In genomic region chr19:41204338-41204737, GRCh38 we compare ENCODE assay signal across 1 cellular context.
TF ChIP-seq lines count a peak whose summit lies in the region.

No MANE protein-coding gene starts in this region.

TF ChIP-seq in HepG2, 621 proteins besides CTCF, POLR2A, EP300 and RAD21 (continues in another document):
- 0 out of 2 replicates have a peak, but pooled peaks have one; percentile 20 for TF ChIP-seq ZNF770 (CRISPR knock-in tag; IDR thresholded peaks at IDR 0.05)
- TF ChIP-seq TARDBP (CRISPR knock-in tag; IDR thresholded peaks at IDR 0.05): 0 out of 2 replicates have a peak, but pooled peaks have one; percentile 21
- TF ChIP-seq ZNF34 (CRISPR knock-in tag; IDR thresholded peaks at IDR 0.05; ENCODE audit: borderline replicate concordance): 0 out of 2 replicates have a peak, but pooled peaks have one; percentile 52
- peak; percentile 48 for TF ChIP-seq FOSL2 (CRISPR knock-in tag; IDR thresholded peaks at IDR 0.05)
- TF ChIP-seq KDM3A (CRISPR knock-in tag; IDR thresholded peaks at IDR 0.05; ENCODE audit: low read depth): 0 out of 2 replicates have a peak, but pooled peaks have one; percentile 29
- 0 out of 2 replicates have a peak, but pooled peaks have one; percentile 18 for TF ChIP-seq ZFX (CRISPR knock-in tag; IDR thresholded peaks at IDR 0.05; ENCODE audit: low read depth)
- peak; percentile 24; the same call in 1 of the 2 replicates for TF ChIP-seq ARID4A (CRISPR knock-in tag; IDR thresholded peaks at IDR 0.05; ENCODE audit: borderline replicate concordance)
- TF ChIP-seq THAP11 (CRISPR knock-in tag; IDR thresholded peaks at IDR 0.05): peak; percentile 47
- TF ChIP-seq PAXIP1 (CRISPR knock-in tag; conservative IDR thresholded peaks at IDR 0.05): 0 out of 2 replicates have a peak, but pooled peaks have one; percentile 23
- TF ChIP-seq HOXA3 (CRISPR knock-in tag; IDR thresholded peaks at IDR 0.05): peak; percentile 27; the same call in 1 of the 2 replicates
- TF ChIP-seq, protein P1, sequence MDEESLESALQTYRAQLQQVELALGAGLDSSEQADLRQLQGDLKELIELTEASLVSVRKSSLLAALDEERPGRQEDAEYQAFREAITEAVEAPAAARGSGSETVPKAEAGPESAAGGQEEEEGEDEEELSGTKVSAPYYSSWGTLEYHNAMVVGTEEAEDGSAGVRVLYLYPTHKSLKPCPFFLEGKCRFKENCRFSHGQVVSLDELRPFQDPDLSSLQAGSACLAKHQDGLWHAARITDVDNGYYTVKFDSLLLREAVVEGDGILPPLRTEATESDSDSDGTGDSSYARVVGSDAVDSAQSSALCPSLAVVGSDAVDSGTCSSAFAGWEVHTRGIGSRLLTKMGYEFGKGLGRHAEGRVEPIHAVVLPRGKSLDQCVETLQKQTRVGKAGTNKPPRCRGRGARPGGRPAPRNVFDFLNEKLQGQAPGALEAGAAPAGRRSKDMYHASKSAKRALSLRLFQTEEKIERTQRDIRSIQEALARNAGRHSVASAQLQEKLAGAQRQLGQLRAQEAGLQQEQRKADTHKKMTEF (CRISPR knock-in tag; IDR thresholded peaks at IDR 0.05): 0 out of 2 replicates have a peak, but pooled peaks have one; percentile 22
- TF ChIP-seq, protein P2, sequence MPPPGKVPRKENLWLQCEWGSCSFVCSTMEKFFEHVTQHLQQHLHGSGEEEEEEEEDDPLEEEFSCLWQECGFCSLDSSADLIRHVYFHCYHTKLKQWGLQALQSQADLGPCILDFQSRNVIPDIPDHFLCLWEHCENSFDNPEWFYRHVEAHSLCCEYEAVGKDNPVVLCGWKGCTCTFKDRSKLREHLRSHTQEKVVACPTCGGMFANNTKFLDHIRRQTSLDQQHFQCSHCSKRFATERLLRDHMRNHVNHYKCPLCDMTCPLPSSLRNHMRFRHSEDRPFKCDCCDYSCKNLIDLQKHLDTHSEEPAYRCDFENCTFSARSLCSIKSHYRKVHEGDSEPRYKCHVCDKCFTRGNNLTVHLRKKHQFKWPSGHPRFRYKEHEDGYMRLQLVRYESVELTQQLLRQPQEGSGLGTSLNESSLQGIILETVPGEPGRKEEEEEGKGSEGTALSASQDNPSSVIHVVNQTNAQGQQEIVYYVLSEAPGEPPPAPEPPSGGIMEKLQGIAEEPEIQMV (CRISPR knock-in tag; IDR thresholded peaks at IDR 0.05; ENCODE audit: low read depth): 0 out of 2 replicates have a peak, but pooled peaks have one; percentile 58
- peak; percentile 90 for TF ChIP-seq STAG1 (CRISPR knock-in tag; IDR thresholded peaks at IDR 0.05)
- TF ChIP-seq ZNF574 (CRISPR knock-in tag; IDR thresholded peaks at IDR 0.05): peak; percentile 43; the same call in 1 of the 2 replicates
- TF ChIP-seq FOXC1 (CRISPR knock-in tag; IDR thresholded peaks at IDR 0.05; ENCODE audit: borderline replicate concordance): peak; percentile 40; the same call in 1 of the 2 replicates
- TF ChIP-seq XRCC5 (optimal IDR thresholded peaks at IDR 0.05; ENCODE audit: low read length): peak; percentile 43
- TF ChIP-seq, protein P3, sequence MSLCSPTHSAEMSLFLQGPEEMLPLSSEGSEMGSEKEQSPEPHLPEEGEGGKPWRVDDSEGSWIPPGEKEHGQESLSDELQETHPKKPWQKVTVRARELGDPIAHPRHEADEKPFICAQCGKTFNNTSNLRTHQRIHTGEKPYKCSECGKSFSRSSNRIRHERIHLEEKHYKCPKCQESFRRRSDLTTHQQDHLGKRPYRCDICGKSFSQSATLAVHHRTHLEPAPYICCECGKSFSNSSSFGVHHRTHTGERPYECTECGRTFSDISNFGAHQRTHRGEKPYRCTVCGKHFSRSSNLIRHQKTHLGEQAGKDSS (CRISPR knock-in tag; IDR thresholded peaks at IDR 0.05; ENCODE audit: borderline replicate concordance, low read depth): peak; percentile 83; the same call in 1 of the 2 replicates
- TF ChIP-seq MEIS1 (CRISPR knock-in tag; IDR thresholded peaks at IDR 0.05; ENCODE audit: borderline replicate concordance): peak; percentile 50; the same call in 1 of the 2 replicates
- TF ChIP-seq SALL1 (CRISPR knock-in tag; IDR thresholded peaks at IDR 0.05): 0 out of 2 replicates have a peak, but pooled peaks have one; percentile 24
- 0 out of 2 replicates have a peak, but pooled peaks have one; percentile 37 for TF ChIP-seq ZNF362 (CRISPR knock-in tag; IDR thresholded peaks at IDR 0.05; ENCODE audit: borderline replicate concordance)
- TF ChIP-seq ERF (CRISPR knock-in tag; IDR thresholded peaks at IDR 0.05): peak; percentile 52; the same call in 1 of the 2 replicates
- 0 out of 2 replicates have a peak, but pooled peaks have one; percentile 48 for TF ChIP-seq DMTF1 (CRISPR knock-in tag; IDR thresholded peaks at IDR 0.05)
- peak; percentile 43; the same call in 1 of the 2 replicates for TF ChIP-seq ZNF124 (CRISPR knock-in tag; IDR thresholded peaks at IDR 0.05)
- peak; percentile 71; the same call in 1 of the 2 replicates for TF ChIP-seq CEBPG (CRISPR knock-in tag; IDR thresholded peaks at IDR 0.05)
- TF ChIP-seq GFI1 (CRISPR knock-in tag; IDR thresholded peaks at IDR 0.05; ENCODE audit: borderline replicate concordance): 0 out of 2 replicates have a peak, but pooled peaks have one; percentile 38
- TF ChIP-seq, protein P4, sequence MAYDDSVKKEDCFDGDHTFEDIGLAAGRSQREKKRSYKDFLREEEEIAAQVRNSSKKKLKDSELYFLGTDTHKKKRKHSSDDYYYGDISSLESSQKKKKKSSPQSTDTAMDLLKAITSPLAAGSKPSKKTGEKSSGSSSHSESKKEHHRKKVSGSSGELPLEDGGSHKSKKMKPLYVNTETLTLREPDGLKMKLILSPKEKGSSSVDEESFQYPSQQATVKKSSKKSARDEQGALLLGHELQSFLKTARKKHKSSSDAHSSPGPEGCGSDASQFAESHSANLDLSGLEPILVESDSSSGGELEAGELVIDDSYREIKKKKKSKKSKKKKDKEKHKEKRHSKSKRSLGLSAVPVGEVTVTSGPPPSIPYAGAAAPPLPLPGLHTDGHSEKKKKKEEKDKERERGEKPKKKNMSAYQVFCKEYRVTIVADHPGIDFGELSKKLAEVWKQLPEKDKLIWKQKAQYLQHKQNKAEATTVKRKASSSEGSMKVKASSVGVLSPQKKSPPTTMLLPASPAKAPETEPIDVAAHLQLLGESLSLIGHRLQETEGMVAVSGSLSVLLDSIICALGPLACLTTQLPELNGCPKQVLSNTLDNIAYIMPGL (CRISPR knock-in tag; IDR thresholded peaks at IDR 0.05; ENCODE audit: borderline replicate concordance in 1 of 2, low read depth in 1 of 2): peak; percentile 61 to 73; a peak in 2 of 4 replicates
- peak in 1 of 2 experiments; percentile 22; a peak in 1 of 4 replicates for TF ChIP-seq NR2F1 (CRISPR knock-in tag; IDR thresholded peaks at IDR 0.05)
- TF ChIP-seq SAP130 (CRISPR knock-in tag; IDR thresholded peaks at IDR 0.05; ENCODE audit: low read depth): peak; percentile 41; the same call in 1 of the 2 replicates
